Comparison of ENCODE assay signal across 8 cellular contexts in the genomic region with DNA sequence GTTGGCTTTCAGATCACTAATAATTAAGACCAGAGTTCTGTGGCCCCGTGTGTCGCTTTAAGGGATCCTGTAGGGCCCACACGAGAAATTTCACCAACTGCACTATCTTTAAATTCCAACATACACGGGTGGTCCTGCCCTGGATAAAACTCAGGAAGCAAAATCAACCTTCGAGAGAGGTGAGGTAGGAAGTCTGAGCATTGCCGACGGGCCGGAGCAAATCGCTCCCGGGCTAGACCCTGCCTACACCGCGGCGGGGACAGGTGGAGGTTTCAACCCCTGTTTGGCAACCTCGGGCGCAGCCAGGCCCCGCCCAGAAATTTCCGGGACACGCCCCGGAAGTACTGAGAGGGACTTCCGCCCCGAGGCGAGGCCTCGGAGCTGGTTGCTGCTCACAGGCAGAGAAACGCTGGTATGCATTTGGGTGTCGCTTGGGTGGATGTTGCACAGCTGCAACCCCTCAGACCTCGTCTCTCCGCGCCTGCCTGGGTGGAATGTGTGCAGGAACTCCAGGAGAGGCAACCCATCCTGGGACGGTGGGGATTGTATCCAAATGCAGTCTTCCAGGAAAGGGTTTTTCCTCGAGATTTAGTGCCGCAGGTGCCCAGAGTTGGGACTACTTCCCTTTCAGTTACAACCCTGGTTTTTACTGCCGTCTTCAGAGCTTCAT. TPM values are rescaled to one million over a fixed set of nuclear protein-coding genes. Genes with fewer than 3 reads are reported as not detected.
DNase-seq lines count a peak whose midpoint lies in the region; ATAC-seq, FAIRE-seq and TF ChIP-seq lines count a peak whose summit lies in the region.

No MANE protein-coding gene starts in this region.

- no peak for TF ChIP-seq CTCF in lower leg skin (IDR thresholded peaks at IDR 0.05)

- peak; percentile 66 for FAIRE-seq in GM12891 (lab: Jason Lieb, UNC)

- 3 to 4% methylated on average over 25 to 32 of the region's 32 CpGs for WGBS in lower leg skin, 2 donors

- intact Hi-C loops in lower leg skin (cut with DNase I; ENCODE audit: low total_unique reads): no loop called here

- H3K4me3 ChIP-seq in lower leg skin (ENCODE audit: low read depth, poor library complexity, severe bottlenecking): peak overlapping the region; percentile 20

- peak; percentile 65 for DNase-seq in GM12891 (ENCODE audit: insufficient read length, low spot score)
- peak; percentile 60 for DNase-seq in NCI-H2227 treated with DMSO at 0.1 percent for 48 hours (lab: John Stamatoyannopoulos, UW)
- DNase-seq in activated CD4-positive, alpha-beta T cell treated with anti-CD3 and anti-CD28 coated beads, Interleukin-2, amount 50 U/mL, for 1 hour: peak; percentile 71
- DNase-seq in dermis blood vessel endothelial cell: peak; percentile 25
- peak; percentile 34 to 87 for DNase-seq in lower leg skin (ENCODE audit: low spot score in 2 of 2)
- DNase-seq in stimulated activated CD4-positive, alpha-beta T cell treated with anti-CD3 and anti-CD28 coated beads, Interleukin-4, amount 100 ng/mL, for 48 hours (ENCODE audit: low read depth in 2 of 2): peak; percentile 70 to 85
- no peak for DNase-seq in SKM-1 (lab: John Stamatoyannopoulos, UW; ENCODE audit: unreplicated experiment)

- TF ChIP-seq POLR2A in GM12891 (IDR thresholded peaks at IDR 0.05; ENCODE audit: low read depth, low read length) (peak; percentile 79), lower leg skin (IDR thresholded peaks at IDR 0.05) (no peak)

- peak; percentile 98 for ATAC-seq in HG02798 (IDR thresholded peaks at IDR 0.05; ENCODE audit: poor library complexity, unreplicated experiment)

TF ChIP-seq in GM12891, 5 proteins besides CTCF, POLR2A, EP300 and RAD21:
- TF ChIP-seq TAF1 (IDR thresholded peaks at IDR 0.05; ENCODE audit: low read depth, low read length) (no peak), POLR2AphosphoS5 (IDR thresholded peaks at IDR 0.05; ENCODE audit: low read depth, low read length) (0 out of 2 replicates have a peak, but pooled peaks have one; percentile 22), PAX5 (IDR thresholded peaks at IDR 0.05; ENCODE audit: insufficient read depth, low read length, severe bottlenecking) (no peak)

RNA-seq across cellular contexts. Expression of gene ZKSCAN8, which starts 19.9 kb away (rescaled TPM):
- 7.1 TPM for polyA plus RNA-seq in GM12891 (2012; ENCODE audit: low read depth, missing spikeins)
- 19.4 and 20.8 TPM in 2 replicates for total RNA-seq in dermis blood vessel endothelial cell
- total RNA-seq in lower leg skin: 10 to 100 TPM; 10.5 to 16.5 (median 11.3) TPM

RNA-seq across cellular contexts. Expression of gene ZSCAN16, which starts 37.1 kb away (rescaled TPM):
- polyA plus RNA-seq in GM12891 (2012; ENCODE audit: low read depth, missing spikeins): 5.0 TPM
- 13.5 and 19.1 TPM in 2 replicates for total RNA-seq in dermis blood vessel endothelial cell
- 1 to 10 TPM; 3.9 to 6.1 (median 5.3) TPM for total RNA-seq in lower leg skin
